ENCODE assay signal across 8 cellular contexts in genomic region chr17:60886731-60887606, GRCh38.
DNase-seq lines count a peak whose midpoint lies in the region; ATAC-seq and TF ChIP-seq lines count a peak whose summit lies in the region.
"Not testable (repeated sequence)": the region's sequence is repeated elsewhere in the genome, so short reads cannot be mapped to it uniquely, and the experiment has no call there.

No MANE protein-coding gene starts in this region.

- not testable (repeated sequence) for H3K27me3 Mint-ChIP-seq in CD4-positive, alpha-beta T cell; activated CD8-positive, alpha-beta memory T cell treated with anti-CD3 and anti-CD28 coated beads, Interleukin-2, amount 10 ng/mL, durations not matched to agents 7 days and 5 days

- H3K4me1 ChIP-seq in MM.1S (ENCODE audit: low read length); OCI-LY3 (ENCODE audit: low read length); left ventricle myocardium inferior; mucosa of rectum (ENCODE audit: control insufficient read depth in 2 of 2, insufficient read depth in 2 of 2, low read length in 2 of 2): not testable (repeated sequence)

- H3K9ac ChIP-seq in MM.1S (ENCODE audit: low read length); mucosa of rectum (ENCODE audit: low read depth in 1 of 2, low read length in 2 of 2): not testable (repeated sequence)
- H3K9ac ChIP-seq in OCI-LY3 (ENCODE audit: low read length) = peak overlapping the region; percentile 66

- H3K4me2 ChIP-seq in MM.1S (ENCODE audit: low read depth, low read length) (peak overlapping the region; percentile 30; the same call in 1 of the 2 replicates), OCI-LY3 (ENCODE audit: low read length) (peak overlapping the region; percentile 78)

- not testable (repeated sequence) for H3K27ac ChIP-seq in CD4-positive, alpha-beta T cell (ENCODE audit: low read depth, low read length); MM.1S (ENCODE audit: low read length); OCI-LY3 (ENCODE audit: low read length); coronary artery; left ventricle myocardium inferior (replicated peaks); mucosa of rectum (ENCODE audit: low read depth in 2 of 2, low read length in 2 of 2)

- not testable (repeated sequence) for H3K36me3 ChIP-seq in MM.1S (replicated peaks; ENCODE audit: insufficient read depth, low read length); OCI-LY3 (replicated peaks; ENCODE audit: low read depth, low read length); left ventricle myocardium inferior; mucosa of rectum (ENCODE audit: control insufficient read depth in 2 of 2, insufficient read depth in 2 of 2, low read length in 2 of 2)

- DNase-seq in CD4-positive, alpha-beta T cell; MM.1S; activated CD8-positive, alpha-beta memory T cell treated with anti-CD3 and anti-CD28 coated beads, Interleukin-2, amount 10 ng/mL, durations not matched to agents 7 days and 5 days; coronary artery (ENCODE audit: low spot score); left ventricle myocardium inferior; stimulated activated effector memory CD8-positive, alpha-beta T cell treated with anti-CD3 and anti-CD28 coated beads, Interleukin-12 subunit alpha, Interleukin-12 subunit beta, amount 100 ng/mL, for 72 hours (ENCODE audit: low spot score in 2 of 2): not testable (repeated sequence)

- H3F3A ChIP-seq in MM.1S (ENCODE audit: insufficient read depth, low read length) = not testable (repeated sequence)

- H3K4me3 ChIP-seq in MM.1S (ENCODE audit: low read length) = peak overlapping the region; percentile 33; the same call in 1 of the 2 replicates
- H3K4me3 ChIP-seq in OCI-LY3 (ENCODE audit: low read length) = peak overlapping the region; percentile 80
- H3K4me3 ChIP-seq in coronary artery = peak overlapping the region; percentile 48
- H3K4me3 ChIP-seq in left ventricle myocardium inferior = peak overlapping the region; percentile 42
- peak overlapping the region; percentile 58 for H3K4me3 ChIP-seq in mucosa of rectum (ENCODE audit: low read length in 2 of 2)

- H3K4me3 Mint-ChIP-seq in CD4-positive, alpha-beta T cell = peak overlapping the region; percentile 34
- H3K4me3 Mint-ChIP-seq in activated CD8-positive, alpha-beta memory T cell treated with anti-CD3 and anti-CD28 coated beads, Interleukin-2, amount 10 ng/mL, durations not matched to agents 7 days and 5 days = peak overlapping the region; percentile 62
- peak overlapping the region; percentile 63 for H3K4me3 Mint-ChIP-seq in stimulated activated effector memory CD8-positive, alpha-beta T cell treated with anti-CD3 and anti-CD28 coated beads, Interleukin-12 subunit alpha, Interleukin-12 subunit beta, amount 100 ng/mL, for 72 hours

- H3K27me3 ChIP-seq in CD4-positive, alpha-beta T cell (ENCODE audit: control insufficient read depth, insufficient read depth, low read length); MM.1S (replicated peaks; ENCODE audit: insufficient read depth, low read length); OCI-LY3 (ENCODE audit: low read depth, low read length); left ventricle myocardium inferior (ENCODE audit: low read depth); mucosa of rectum (ENCODE audit: control insufficient read depth in 2 of 2, insufficient read depth in 2 of 2, low read length in 2 of 2): not testable (repeated sequence)

- ATAC-seq in CD4-positive, alpha-beta T cell (ENCODE audit: poor library complexity); activated CD8-positive, alpha-beta memory T cell treated with anti-CD3 and anti-CD28 coated beads, Interleukin-2, amount 10 ng/mL, durations not matched to agents 7 days and 5 days; stimulated activated effector memory CD8-positive, alpha-beta T cell treated with anti-CD3 and anti-CD28 coated beads, Interleukin-12 subunit alpha, Interleukin-12 subunit beta, amount 100 ng/mL, for 72 hours: not testable (repeated sequence)

- H3K9me3 Mint-ChIP-seq in CD4-positive, alpha-beta T cell; activated CD8-positive, alpha-beta memory T cell treated with anti-CD3 and anti-CD28 coated beads, Interleukin-2, amount 10 ng/mL, durations not matched to agents 7 days and 5 days (ENCODE audit: low read depth); stimulated activated effector memory CD8-positive, alpha-beta T cell treated with anti-CD3 and anti-CD28 coated beads, Interleukin-12 subunit alpha, Interleukin-12 subunit beta, amount 100 ng/mL, for 72 hours: not testable (repeated sequence)

- CTCF ChIA-PET in CD4-positive, alpha-beta T cell (lab: Charles Lee); activated CD8-positive, alpha-beta memory T cell treated with anti-CD3 and anti-CD28 coated beads, Interleukin-2, amount 10 ng/mL, durations not matched to agents 7 days and 5 days (lab: Charles Lee): not testable (repeated sequence)

- POLR2A ChIA-PET in CD4-positive, alpha-beta T cell (lab: Charles Lee) = not testable (repeated sequence)

- H3K79me2 ChIP-seq in MM.1S (ENCODE audit: low read length); OCI-LY3 (ENCODE audit: low read length): not testable (repeated sequence)

- not testable (repeated sequence) for H3K9me2 ChIP-seq in MM.1S (replicated peaks; ENCODE audit: insufficient read depth, low read length)

- H4K20me1 ChIP-seq in MM.1S (ENCODE audit: insufficient read depth, low read length); OCI-LY3 (ENCODE audit: insufficient read depth, low read length): not testable (repeated sequence)

- not testable (repeated sequence) for H3K27ac Mint-ChIP-seq in CD4-positive, alpha-beta T cell
- H3K27ac Mint-ChIP-seq in activated CD8-positive, alpha-beta memory T cell treated with anti-CD3 and anti-CD28 coated beads, Interleukin-2, amount 10 ng/mL, durations not matched to agents 7 days and 5 days = peak overlapping the region; percentile 15
- H3K27ac Mint-ChIP-seq in stimulated activated effector memory CD8-positive, alpha-beta T cell treated with anti-CD3 and anti-CD28 coated beads, Interleukin-12 subunit alpha, Interleukin-12 subunit beta, amount 100 ng/mL, for 72 hours = peak overlapping the region; percentile 69

- intact Hi-C loops in CD4-positive, alpha-beta T cell (cut with DNase I, micrococcal nuclease); left ventricle myocardium inferior (cut with micrococcal nuclease): not testable (repeated sequence)

- H3K9me3 ChIP-seq in CD4-positive, alpha-beta T cell (ENCODE audit: control insufficient read depth, low read length); MM.1S (replicated peaks; ENCODE audit: insufficient read depth, low read length); OCI-LY3 (ENCODE audit: insufficient read depth, low read length); left ventricle myocardium inferior (replicated peaks); mucosa of rectum (ENCODE audit: control insufficient read depth in 2 of 2, low read length in 2 of 2): not testable (repeated sequence)

- TF ChIP-seq CTCF in CD4-positive, alpha-beta T cell (IDR thresholded peaks at IDR 0.05); MM.1S (IDR thresholded peaks at IDR 0.05; ENCODE audit: low read length); OCI-LY3 (IDR thresholded peaks at IDR 0.05; ENCODE audit: low read depth, low read length); coronary artery (IDR thresholded peaks at IDR 0.05); left ventricle myocardium inferior (IDR thresholded peaks at IDR 0.05; ENCODE audit: borderline replicate concordance): not testable (repeated sequence)

- H3K36me3 Mint-ChIP-seq in CD4-positive, alpha-beta T cell (ENCODE audit: low read depth) = peaks cover 19% of the 10 kb centered on the region
- not testable (repeated sequence) for H3K36me3 Mint-ChIP-seq in activated CD8-positive, alpha-beta memory T cell treated with anti-CD3 and anti-CD28 coated beads, Interleukin-2, amount 10 ng/mL, durations not matched to agents 7 days and 5 days; stimulated activated effector memory CD8-positive, alpha-beta T cell treated with anti-CD3 and anti-CD28 coated beads, Interleukin-12 subunit alpha, Interleukin-12 subunit beta, amount 100 ng/mL, for 72 hours

- H3K4me1 Mint-ChIP-seq in CD4-positive, alpha-beta T cell (ENCODE audit: low read depth); activated CD8-positive, alpha-beta memory T cell treated with anti-CD3 and anti-CD28 coated beads, Interleukin-2, amount 10 ng/mL, durations not matched to agents 7 days and 5 days; stimulated activated effector memory CD8-positive, alpha-beta T cell treated with anti-CD3 and anti-CD28 coated beads, Interleukin-12 subunit alpha, Interleukin-12 subunit beta, amount 100 ng/mL, for 72 hours: not testable (repeated sequence)

- peak overlapping the region; percentile 15; the same call in 1 of the 2 replicates for H2AFZ ChIP-seq in MM.1S (ENCODE audit: low read length)
- peak overlapping the region; percentile 94 for H2AFZ ChIP-seq in OCI-LY3 (ENCODE audit: low read depth, low read length)
